1 cellular context compared by ENCODE assay signal in the genomic region with DNA sequence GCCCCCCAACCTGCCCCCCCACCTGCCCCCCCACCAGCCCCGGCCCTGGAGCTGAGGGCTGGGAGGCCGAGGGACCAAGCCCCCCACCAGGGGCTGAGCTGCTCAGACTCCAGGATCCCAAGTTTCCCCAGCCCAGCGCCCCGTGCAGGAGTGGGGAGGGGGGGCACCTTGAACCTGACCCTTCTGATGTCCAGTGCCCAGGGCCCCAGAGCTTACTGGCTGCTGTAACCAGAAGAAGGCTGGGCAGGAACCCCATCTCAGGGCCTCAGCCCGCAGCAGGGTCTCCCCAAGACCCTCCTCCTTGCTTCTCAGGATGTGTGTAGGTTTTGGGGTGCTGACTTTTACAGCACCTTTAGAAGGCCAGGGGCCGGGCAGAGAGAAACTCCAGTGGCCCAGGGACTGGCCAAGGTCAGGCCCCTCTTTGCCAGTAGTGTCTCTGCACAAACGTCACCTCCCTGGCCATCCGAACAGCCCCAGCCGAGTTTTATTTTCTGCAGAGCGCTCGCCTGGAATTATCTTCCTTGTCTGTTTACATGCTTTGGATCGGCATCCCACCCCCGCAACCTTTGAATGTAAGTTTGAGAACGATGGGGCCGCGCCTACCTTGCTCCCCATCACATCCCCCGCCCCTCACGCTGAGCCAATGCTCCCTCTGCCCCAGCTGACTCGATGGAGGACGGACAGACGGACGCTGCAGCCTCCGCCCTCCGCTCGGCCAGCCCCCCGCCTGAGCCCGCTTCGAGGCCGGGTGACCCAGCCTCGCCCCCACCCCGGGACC.
TF ChIP-seq lines count a peak whose summit lies in the region.

No MANE protein-coding gene starts in this region.

TF ChIP-seq in GM23338, 12 proteins besides CTCF, POLR2A, EP300 and RAD21 (continued from another document):
- TF ChIP-seq ZNF462 (CRISPR knock-in tag; IDR thresholded peaks at IDR 0.05) (no peak), NANOG (IDR thresholded peaks at IDR 0.05; ENCODE audit: borderline replicate concordance) (no peak), STAT1 (IDR thresholded peaks at IDR 0.05; ENCODE audit: unreplicated experiment) (no peak), POLR2AphosphoS5 (IDR thresholded peaks at IDR 0.05; ENCODE audit: low read depth) (no peak), EZH2 (IDR thresholded peaks at IDR 0.05; ENCODE audit: low read depth, unreplicated experiment) (no peak)
- TF ChIP-seq, protein P1, sequence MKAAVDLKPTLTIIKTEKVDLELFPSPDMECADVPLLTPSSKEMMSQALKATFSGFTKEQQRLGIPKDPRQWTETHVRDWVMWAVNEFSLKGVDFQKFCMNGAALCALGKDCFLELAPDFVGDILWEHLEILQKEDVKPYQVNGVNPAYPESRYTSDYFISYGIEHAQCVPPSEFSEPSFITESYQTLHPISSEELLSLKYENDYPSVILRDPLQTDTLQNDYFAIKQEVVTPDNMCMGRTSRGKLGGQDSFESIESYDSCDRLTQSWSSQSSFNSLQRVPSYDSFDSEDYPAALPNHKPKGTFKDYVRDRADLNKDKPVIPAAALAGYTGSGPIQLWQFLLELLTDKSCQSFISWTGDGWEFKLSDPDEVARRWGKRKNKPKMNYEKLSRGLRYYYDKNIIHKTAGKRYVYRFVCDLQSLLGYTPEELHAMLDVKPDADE (IDR thresholded peaks at IDR 0.05), result no peak
